ENCODE assay signal across 8 cellular contexts in the genomic region with DNA sequence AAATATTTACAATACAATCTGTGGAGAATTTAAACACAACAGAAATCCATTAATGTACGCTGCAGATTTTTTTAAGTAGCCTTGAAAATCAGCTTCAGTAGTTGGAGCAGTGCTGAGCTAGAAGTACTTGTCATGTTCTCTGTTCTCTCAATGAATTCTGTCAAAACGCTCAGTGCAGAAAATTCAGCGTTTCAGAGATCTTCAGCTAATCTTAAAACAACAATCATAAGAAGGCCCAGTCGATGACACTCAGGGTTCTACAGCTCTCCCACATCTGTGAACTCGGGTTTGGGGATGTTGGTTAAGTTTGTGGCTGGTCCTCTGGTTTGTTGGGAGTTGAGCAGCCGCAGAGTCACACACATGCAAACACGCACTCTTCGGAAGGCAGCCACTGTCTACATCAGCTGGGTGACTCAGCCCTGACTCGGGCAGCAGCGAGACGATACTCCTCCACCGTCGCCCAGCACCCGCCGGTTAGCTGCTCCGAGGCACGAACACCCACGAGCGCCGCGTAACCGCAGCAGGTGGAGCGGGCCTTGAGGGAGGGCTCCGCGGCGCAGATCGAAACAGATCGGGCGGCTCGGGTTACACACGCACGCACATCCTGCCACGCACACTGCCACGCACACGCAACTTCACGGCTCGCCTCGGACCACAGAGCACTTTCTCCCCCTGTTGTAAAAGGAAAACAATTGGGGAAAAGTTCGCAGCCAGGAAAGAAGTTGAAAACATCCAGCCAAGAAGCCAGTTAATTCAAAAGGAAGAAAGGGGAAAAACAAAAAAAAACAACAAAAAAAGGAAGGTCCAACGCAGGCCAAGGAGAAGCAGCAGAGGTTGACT.
DNase-seq lines count a peak whose midpoint lies in the region; ATAC-seq and TF ChIP-seq lines count a peak whose summit lies in the region.

No MANE protein-coding gene starts in this region.

- peak overlapping the region; percentile 84 to 94 (median 86) for H3K4me3 Mint-ChIP-seq in nephron

- no peaks in the 10 kb centered on the region for H4K20me1 ChIP-seq in fibroblast of lung (ENCODE audit: control insufficient read depth, extremely low read depth, insufficient read depth, low read length)

- peak overlapping the region; percentile 51 to 100 (median 70) for H3K4me3 ChIP-seq in fibroblast of lung (replicated peaks in 1 of 4; ENCODE audit: control extremely low read depth in 1 of 4, insufficient read depth in 1 of 4, low read depth in 3 of 4, low read length in 4 of 4)

- H3K79me2 ChIP-seq in fibroblast of lung (ENCODE audit: control insufficient read depth, insufficient read depth, low read length) = peaks cover 56% of the 10 kb centered on the region

- no peaks in the 10 kb centered on the region for H3K9me3 Mint-ChIP-seq in nephron

- peaks cover 3% of the 10 kb centered on the region for H3K4me1 ChIP-seq in fibroblast of lung (ENCODE audit: control insufficient read depth, extremely low read depth, insufficient read depth, low read length)

- peak overlapping the region; percentile 92 for H3K27ac ChIP-seq in fibroblast of lung (ENCODE audit: insufficient read depth, low read length)

- H3K27me3 Mint-ChIP-seq in nephron (ENCODE audit: low read depth) = peaks cover 76% of the 10 kb centered on the region

- peaks cover 39% of the 10 kb centered on the region for H3K4me1 Mint-ChIP-seq in nephron

- TF ChIP-seq CTCF in fibroblast of lung (conservative IDR thresholded peaks at IDR 0.05 in 1 of 2, IDR thresholded peaks at IDR 0.05 in 1 of 2; ENCODE audit: low read depth in 1 of 2, low read length in 2 of 2) (no peak), nephron (IDR thresholded peaks at IDR 0.05; ENCODE audit: unreplicated experiment in 3 of 3) (no peak)

- H3K27me3 ChIP-seq in fibroblast of lung (ENCODE audit: control insufficient read depth, insufficient read depth, low read length) = no peaks in the 10 kb centered on the region

- peak; percentile 90 to 94 for DNase-seq in activated T-cell treated with anti-CD3 and anti-CD28 coated beads, Interleukin-2, amount 50 U/mL, for 48 hours
- DNase-seq in fibroblast of lung (ENCODE audit: low read depth in 2 of 2) = peak; percentile 94 to 98
- DNase-seq in stimulated activated naive CD4-positive, alpha-beta T cell (lab: John Stamatoyannopoulos, UW) = peak; percentile 69 to 80 (median 75)

- peak; percentile 53 for ATAC-seq in GM18511 (IDR thresholded peaks at IDR 0.05; ENCODE audit: unreplicated experiment)
- peak; percentile 43 for ATAC-seq in HG03378 (IDR thresholded peaks at IDR 0.05; ENCODE audit: unreplicated experiment)
- ATAC-seq in HG03097 (IDR thresholded peaks at IDR 0.05; ENCODE audit: low FRiP score, unreplicated experiment) = no peak

- H3K27ac Mint-ChIP-seq in nephron = peak overlapping the region; percentile 22 to 75 (median 70)

- H3K36me3 Mint-ChIP-seq in nephron (ENCODE audit: low read depth) = no peaks in the 10 kb centered on the region

- no peak overlapping the region for H2AFZ ChIP-seq in fibroblast of lung (ENCODE audit: low read length)

- peak overlapping the region; percentile 82 for H3K4me2 ChIP-seq in fibroblast of lung (ENCODE audit: extremely low read depth, insufficient read depth, low read length)

- no peaks in the 10 kb centered on the region for H3K9me3 ChIP-seq in fibroblast of lung (ENCODE audit: control insufficient read depth, insufficient read depth, low read depth, low read length)

- no peaks in the 10 kb centered on the region for H3K36me3 ChIP-seq in fibroblast of lung (ENCODE audit: control insufficient read depth, insufficient read depth, low read length)

- H3K9ac ChIP-seq in fibroblast of lung (ENCODE audit: insufficient read depth, low read length) = peak overlapping the region; percentile 99

TF ChIP-seq in PFSK-1, 5 proteins besides CTCF, POLR2A, EP300 and RAD21:
- TF ChIP-seq, protein P1, sequence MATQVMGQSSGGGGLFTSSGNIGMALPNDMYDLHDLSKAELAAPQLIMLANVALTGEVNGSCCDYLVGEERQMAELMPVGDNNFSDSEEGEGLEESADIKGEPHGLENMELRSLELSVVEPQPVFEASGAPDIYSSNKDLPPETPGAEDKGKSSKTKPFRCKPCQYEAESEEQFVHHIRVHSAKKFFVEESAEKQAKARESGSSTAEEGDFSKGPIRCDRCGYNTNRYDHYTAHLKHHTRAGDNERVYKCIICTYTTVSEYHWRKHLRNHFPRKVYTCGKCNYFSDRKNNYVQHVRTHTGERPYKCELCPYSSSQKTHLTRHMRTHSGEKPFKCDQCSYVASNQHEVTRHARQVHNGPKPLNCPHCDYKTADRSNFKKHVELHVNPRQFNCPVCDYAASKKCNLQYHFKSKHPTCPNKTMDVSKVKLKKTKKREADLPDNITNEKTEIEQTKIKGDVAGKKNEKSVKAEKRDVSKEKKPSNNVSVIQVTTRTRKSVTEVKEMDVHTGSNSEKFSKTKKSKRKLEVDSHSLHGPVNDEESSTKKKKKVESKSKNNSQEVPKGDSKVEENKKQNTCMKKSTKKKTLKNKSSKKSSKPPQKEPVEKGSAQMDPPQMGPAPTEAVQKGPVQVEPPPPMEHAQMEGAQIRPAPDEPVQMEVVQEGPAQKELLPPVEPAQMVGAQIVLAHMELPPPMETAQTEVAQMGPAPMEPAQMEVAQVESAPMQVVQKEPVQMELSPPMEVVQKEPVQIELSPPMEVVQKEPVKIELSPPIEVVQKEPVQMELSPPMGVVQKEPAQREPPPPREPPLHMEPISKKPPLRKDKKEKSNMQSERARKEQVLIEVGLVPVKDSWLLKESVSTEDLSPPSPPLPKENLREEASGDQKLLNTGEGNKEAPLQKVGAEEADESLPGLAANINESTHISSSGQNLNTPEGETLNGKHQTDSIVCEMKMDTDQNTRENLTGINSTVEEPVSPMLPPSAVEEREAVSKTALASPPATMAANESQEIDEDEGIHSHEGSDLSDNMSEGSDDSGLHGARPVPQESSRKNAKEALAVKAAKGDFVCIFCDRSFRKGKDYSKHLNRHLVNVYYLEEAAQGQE (IDR thresholded peaks at IDR 0.05; ENCODE audit: insufficient read depth in 1 of 2, low read depth in 2 of 2, low read length in 2 of 2) = peak; percentile 8 to 52; a peak in 1 of 4 replicates
- peak; percentile 74; the same call in 1 of the 2 replicates for TF ChIP-seq SIN3A (IDR thresholded peaks at IDR 0.05; ENCODE audit: borderline replicate concordance, insufficient read depth, low read length)
- no peak for TF ChIP-seq POLR2AphosphoS5 (IDR thresholded peaks at IDR 0.05; ENCODE audit: low read depth, low read length)
- TF ChIP-seq TAF1 (IDR thresholded peaks at IDR 0.05; ENCODE audit: borderline replicate concordance, insufficient read depth, low read length) = no peak
